In the genomic region with DNA sequence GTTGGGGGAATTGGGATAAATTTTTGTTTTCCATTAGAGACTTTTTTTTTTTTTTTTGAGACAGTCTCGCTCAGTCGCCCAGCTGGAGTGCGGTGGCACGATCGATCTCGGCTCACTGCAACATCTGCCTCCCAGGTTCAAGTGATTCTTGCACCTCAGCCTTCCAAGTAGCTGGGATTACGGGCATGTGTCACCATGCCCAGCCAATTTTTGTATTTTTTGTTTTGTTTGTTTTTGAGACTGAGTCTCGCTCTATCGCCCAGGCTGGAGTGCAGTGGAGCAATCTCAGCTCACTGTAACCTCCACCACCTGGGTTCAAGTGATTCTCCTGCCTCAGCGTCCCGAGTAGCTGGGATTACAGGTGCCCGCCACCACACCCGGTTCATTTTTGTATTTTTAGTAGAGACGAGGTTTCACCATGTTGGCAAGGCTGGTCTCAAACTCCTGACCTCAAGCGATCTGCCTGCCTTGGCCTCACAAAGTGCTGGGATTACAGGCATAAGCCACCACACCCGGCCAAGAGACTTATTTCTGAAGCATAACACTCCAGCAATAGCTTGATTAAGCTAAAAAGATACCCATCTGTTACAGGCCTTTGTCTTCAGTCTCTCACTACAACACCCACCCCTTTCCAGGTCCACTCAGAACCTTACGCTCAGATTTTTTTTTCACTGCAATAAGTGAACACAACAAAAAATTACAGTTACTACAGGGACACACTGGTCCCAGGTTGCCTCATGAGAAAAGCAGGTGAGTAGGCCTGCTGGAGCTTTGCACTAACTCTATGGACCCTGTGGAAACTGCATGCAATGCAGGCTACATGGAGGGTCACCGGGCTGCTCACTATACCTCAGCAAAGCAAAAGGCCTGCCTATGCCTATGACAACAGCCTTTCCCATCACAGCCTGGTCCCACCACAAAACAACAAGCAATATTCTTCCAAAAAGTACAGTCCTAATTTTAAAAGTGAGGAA, we compare ENCODE assay signal across 11 cellular contexts. TPM values are rescaled to one million over a fixed set of nuclear protein-coding genes. Genes with fewer than 3 reads are reported as not detected.
DNase-seq lines count a peak whose midpoint lies in the region; ATAC-seq and TF ChIP-seq lines count a peak whose summit lies in the region.
"Had no signal": no experiment of that assay in that cellular context is flagged by ENCODE, and none has a peak within 500 bp of the region (broad histone marks: within the 10 kb centered on the region; RNA-seq: fewer than 3 reads in every experiment).

No MANE protein-coding gene starts in this region.

- no peaks in the 10 kb centered on the region for H3K27me3 ChIP-seq in gastroesophageal sphincter
- H3K27me3 ChIP-seq in PC-9 (ENCODE audit: insufficient read depth, low read depth) = no peaks in the 10 kb centered on the region

- no peak for TF ChIP-seq POLR2A in gastroesophageal sphincter (IDR thresholded peaks at IDR 0.05)

- H3K36me3 ChIP-seq in SK-N-MC (ENCODE audit: insufficient read depth, low read length) (peaks cover 10% of the 10 kb centered on the region), gastroesophageal sphincter (no peaks in the 10 kb centered on the region), PC-9 (ENCODE audit: low read depth) (no peaks in the 10 kb centered on the region; the same call in 1 of the 2 replicates)

- H3K4me2 ChIP-seq in PC-9 = no peak overlapping the region
- H3K4me2 ChIP-seq: A549 had no signal

- DNase-seq in NCI-H1694 (lab: John Stamatoyannopoulos, UW) (peak; percentile 11), NCI-H1694 treated with DMSO at 0.1 percent for 48 hours (lab: John Stamatoyannopoulos, UW) (no peak), SK-N-MC (ENCODE audit: low read depth, low spot score) (no peak), PC-9 (no peak)
- no peak for DNase-seq in stimulated activated effector memory CD8-positive, alpha-beta T cell treated with anti-CD3 and anti-CD28 coated beads, Interleukin-12 subunit alpha, Interleukin-12 subunit beta, amount 100 ng/mL, for 72 hours (ENCODE audit: low spot score in 2 of 2)
- no peak for DNase-seq in activated T-cell treated with anti-CD3 and anti-CD28 coated beads, Interleukin-2, amount 50 U/mL, for 48 hours
- DNase-seq: activated CD4-positive, alpha-beta T cell treated with anti-CD3 and anti-CD28 coated beads, Interleukin-2, amount 50 U/mL, for 1 hour; cortex of kidney had no signal

- H3K9me2 ChIP-seq in PC-9 (ENCODE audit: insufficient read depth) = no peaks in the 10 kb centered on the region

- CTCF ChIA-PET in PC-9 (lab: Charles Lee) = interaction anchor here (0.6 kb wide), 1 partner anchor 16 kb away, joined by 6 read pairs; no protein-coding TSS in a partner anchor

- H3K4me3 Mint-ChIP-seq in stimulated activated effector memory CD8-positive, alpha-beta T cell treated with anti-CD3 and anti-CD28 coated beads, Interleukin-12 subunit alpha, Interleukin-12 subunit beta, amount 100 ng/mL, for 72 hours = no peak overlapping the region

- H2AFZ ChIP-seq in PC-9 = no peak overlapping the region

- ATAC-seq in gastroesophageal sphincter (no peak), GM19463 (IDR thresholded peaks at IDR 0.05; ENCODE audit: unreplicated experiment) (no peak)
- no peak for ATAC-seq in stimulated activated effector memory CD8-positive, alpha-beta T cell treated with anti-CD3 and anti-CD28 coated beads, Interleukin-12 subunit alpha, Interleukin-12 subunit beta, amount 100 ng/mL, for 72 hours

- H3K9me3 ChIP-seq in SK-N-MC (ENCODE audit: low read depth, low read length) (no peaks in the 10 kb centered on the region), gastroesophageal sphincter (no peaks in the 10 kb centered on the region), PC-9 (ENCODE audit: insufficient read depth, low read depth) (no peaks in the 10 kb centered on the region)
- H3K9me3 ChIP-seq: A549 had no signal

- intact Hi-C loops in PC-9 (cut with micrococcal nuclease; ENCODE audit: unreplicated experiment) = no loop called here

- peaks cover 82% of the 10 kb centered on the region for H3K4me1 Mint-ChIP-seq in stimulated activated effector memory CD8-positive, alpha-beta T cell treated with anti-CD3 and anti-CD28 coated beads, Interleukin-12 subunit alpha, Interleukin-12 subunit beta, amount 100 ng/mL, for 72 hours

- H3F3A ChIP-seq in PC-9 (ENCODE audit: insufficient read depth, low read depth) = peaks cover 11% of the 10 kb centered on the region

- WGBS in gastroesophageal sphincter (ENCODE audit: low coverage in 1 of 2), 2 donors = 76 to 83% methylated on average over 4 to 17 of the region's 18 CpGs

- no peak for TF ChIP-seq EP300 in gastroesophageal sphincter (IDR thresholded peaks at IDR 0.05)

- H4K20me1 ChIP-seq in PC-9 (ENCODE audit: insufficient read depth) = peaks cover 96% of the 10 kb centered on the region

- peaks cover 100% of the 10 kb centered on the region for H3K79me2 ChIP-seq in PC-9 (ENCODE audit: low read depth)

- H3K27ac ChIP-seq in SK-N-MC (peak overlapping the region; percentile 68), gastroesophageal sphincter (peak overlapping the region; percentile 27 to 87 (median 79)), PC-9 (no peak overlapping the region)
- H3K27ac ChIP-seq: A549 had no signal

- no peak overlapping the region for H3K9ac ChIP-seq in SK-N-MC (ENCODE audit: insufficient read length)

- H3K4me3 ChIP-seq in SK-N-MC = peak overlapping the region; percentile 29
- H3K4me3 ChIP-seq in gastroesophageal sphincter = no peak overlapping the region
- H3K4me3 ChIP-seq in PC-9 = no peak overlapping the region
- H3K4me3 ChIP-seq: A549 had no signal

- no peaks in the 10 kb centered on the region for H3K9me3 Mint-ChIP-seq in stimulated activated effector memory CD8-positive, alpha-beta T cell treated with anti-CD3 and anti-CD28 coated beads, Interleukin-12 subunit alpha, Interleukin-12 subunit beta, amount 100 ng/mL, for 72 hours

- H3K4me1 ChIP-seq in gastroesophageal sphincter (peaks cover 47 to 100% (median 60%) of the 10 kb centered on the region in 3 donors), PC-9 (replicated peaks; ENCODE audit: insufficient read depth) (no peaks in the 10 kb centered on the region; the same call in 1 of the 2 replicates)

- H3K27ac Mint-ChIP-seq in stimulated activated effector memory CD8-positive, alpha-beta T cell treated with anti-CD3 and anti-CD28 coated beads, Interleukin-12 subunit alpha, Interleukin-12 subunit beta, amount 100 ng/mL, for 72 hours = peak overlapping the region; percentile 75

- POLR2A ChIA-PET in PC-9 (lab: Charles Lee; ENCODE audit: unreplicated experiment) = no interaction called here

- peaks cover 38% of the 10 kb centered on the region for H3K36me3 Mint-ChIP-seq in stimulated activated effector memory CD8-positive, alpha-beta T cell treated with anti-CD3 and anti-CD28 coated beads, Interleukin-12 subunit alpha, Interleukin-12 subunit beta, amount 100 ng/mL, for 72 hours

- TF ChIP-seq CTCF in gastroesophageal sphincter (IDR thresholded peaks at IDR 0.05) = no peak
- no peak for TF ChIP-seq CTCF in PC-9 (conservative IDR thresholded peaks at IDR 0.05)

- no TSS peak for BruUV-seq in PC-9 (replicated peaks; lab: Mats Ljungman, UMichigan)

RNA-seq across cellular contexts. Expression of a gene that starts 34.6 kb away (rescaled TPM):
- 10 to 100 TPM; 57.7 to 91.2 (median 75.1) TPM for total RNA-seq in gastroesophageal sphincter
- total RNA-seq in PC-9 (2021) = 42.6 and 52.5 TPM in 2 replicates
